ENCODE assay signal across 17 cellular contexts in genomic region chr17:50265212-50265611, GRCh38. TPM values are rescaled to one million over a fixed set of nuclear protein-coding genes. Genes with fewer than 3 reads are reported as not detected.
DNase-seq lines count a peak whose midpoint lies in the region; ATAC-seq, FAIRE-seq and TF ChIP-seq lines count a peak whose summit lies in the region.
"Had no signal": no experiment of that assay in that cellular context is flagged by ENCODE, and none has a peak within 500 bp of the region (broad histone marks: within the 10 kb centered on the region; RNA-seq: fewer than 3 reads in every experiment).

No MANE protein-coding gene starts in this region.

- H2BK120ac ChIP-seq in H1 (replicated peaks; ENCODE audit: low read depth, low read length) (no peak overlapping the region), mesendoderm (ENCODE audit: low read depth, low read length) (no peak overlapping the region)

- DNase-seq in AG10803 (ENCODE audit: low read depth), result no peak
- peak; percentile 79 for DNase-seq in MG63
- DNase-seq in H1 (ENCODE audit: low read depth in 1 of 2, low spot score in 2 of 2), result no peak
- peak in 3 of 5 donors; percentile 19 to 39 (median 38) for DNase-seq in ovary
- no peak for DNase-seq in mesendoderm
- no peak for DNase-seq in activated CD4-positive, alpha-beta T cell treated with anti-CD3 and anti-CD28 coated beads, Interleukin-2, amount 50 U/mL, for 1 hour
- no peak for DNase-seq in frontal cortex (ENCODE audit: low spot score in 2 of 2)
- DNase-seq: activated CD8-positive, alpha-beta T cell treated with anti-CD3 and anti-CD28 coated beads, Interleukin-2, amount 10 ng/mL, durations not matched to agents 7 days and 5 days; amygdala; small intestine had no signal

- H3K36me3 ChIP-seq in MG63, result no peaks in the 10 kb centered on the region
- H3K36me3 ChIP-seq in H1 (ENCODE audit: control insufficient read depth in 2 of 4, insufficient read depth in 4 of 4, low read length in 3 of 4), result no peaks in the 10 kb centered on the region
- H3K36me3 ChIP-seq in ovary, result no peaks in the 10 kb centered on the region
- no peaks in the 10 kb centered on the region for H3K36me3 ChIP-seq in mesendoderm (ENCODE audit: control insufficient read depth, insufficient read depth, low read length)
- H3K36me3 ChIP-seq: HAP-1, pancreas had no signal

- peaks cover 5% of the 10 kb centered on the region; the same call in 1 of the 2 replicates for H3K23me2 ChIP-seq in H1 (ENCODE audit: low read depth, low read length)

- H3K56ac ChIP-seq in H1 (replicated peaks; ENCODE audit: insufficient read length, low read depth, low read length) (no peak overlapping the region), mesendoderm (ENCODE audit: low read length) (no peak overlapping the region)

- no peak for TF ChIP-seq CTCF in AG10803 (conservative IDR thresholded peaks at IDR 0.05; ENCODE audit: low read length)
- no peak for TF ChIP-seq CTCF in H1 (IDR thresholded peaks at IDR 0.05; ENCODE audit: control extremely low read depth in 1 of 3, insufficient read depth in 1 of 3, low read depth in 1 of 3, low read length in 3 of 3)
- TF ChIP-seq CTCF in ovary (IDR thresholded peaks at IDR 0.05), result no peak

- CTCF ChIA-PET in H1 (lab: Charles Lee; ENCODE audit: partially characterized antibody), result interaction anchor here (0.8 to 41.5 kb wide), 7 partner anchors 9 to 96 kb away, joined by 3 to 1349 read pairs (median 7); partner anchors contain the start of genes COL1A1 and TMEM92

- TF ChIP-seq RAD21 in H1 (IDR thresholded peaks at IDR 0.05 in 1 of 2, conservative IDR thresholded peaks at IDR 0.05 in 1 of 2; ENCODE audit: low read depth in 2 of 2, low read length in 2 of 2), result no peak

- H4K91ac ChIP-seq in H1 (replicated peaks; ENCODE audit: insufficient read length, low read length), result peak overlapping the region; percentile 52

- H3K18ac ChIP-seq in H1 (ENCODE audit: extremely low read depth, low read length), result peak overlapping the region; percentile 88
- no peak overlapping the region for H3K18ac ChIP-seq in mesendoderm (ENCODE audit: low read length)

- peak overlapping the region; percentile 29; the same call in 1 of the 2 replicates for H2BK20ac ChIP-seq in H1 (ENCODE audit: low read length)

- WGBS in H1 (ENCODE audit: extremely low coverage in 1 of 2, insufficient coverage in 1 of 2, insufficient read length in 1 of 2, insufficient replicate concordance in 2 of 2, low coverage in 1 of 2, low lambda C conversion rate in 2 of 2, missing lambda C conversion rate in 1 of 2), 2 experiments, result 85% methylated on average over 2 of the region's 2 CpGs; no CpG with 5 or more reads in 1 of the 2 experiments
- WGBS in ovary, 3 donors, result 90 to 100% (median 92%) methylated on average over 2 of the region's 2 CpGs
- WGBS in mesendoderm (ENCODE audit: extremely low coverage, insufficient coverage, low lambda C conversion rate), result no CpG with 5 or more reads among the region's 2 CpGs

- H4K8ac ChIP-seq in H1 (ENCODE audit: extremely low read depth, insufficient read depth, low read length) (peak overlapping the region; percentile 63; the same call in 1 of the 2 replicates), mesendoderm (ENCODE audit: low read depth, low read length) (no peak overlapping the region)

- TF ChIP-seq POLR2A in H1 (IDR thresholded peaks at IDR 0.05; ENCODE audit: control extremely low read depth in 1 of 2, low read depth in 2 of 2, low read length in 2 of 2) (no peak), ovary (IDR thresholded peaks at IDR 0.05) (no peak)

- peak overlapping the region; percentile 75; the same call in 1 of the 2 replicates for H2AK5ac ChIP-seq in H1 (ENCODE audit: low read depth, low read length)
- H2AK5ac ChIP-seq in mesendoderm (ENCODE audit: low read length), result no peak overlapping the region

- ATAC-seq in HG03280 (IDR thresholded peaks at IDR 0.05; ENCODE audit: unreplicated experiment), result no peak
- ATAC-seq: activated CD8-positive, alpha-beta T cell treated with anti-CD3 and anti-CD28 coated beads, Interleukin-2, amount 10 ng/mL, durations not matched to agents 7 days and 5 days; GM12878; stimulated activated memory B cell treated with anti-CD40 and anti-IgM and Interleukin-4, amounts not matched to agents 10 μg/mL and 1 μg/mL and 100 μg/mL, for 72 hours had no signal

- no peak overlapping the region for H2AFZ ChIP-seq in H1 (ENCODE audit: low read length)

- H3K4me3 ChIP-seq in AG10803 (ENCODE audit: low read length) (peak overlapping the region; percentile 49; the same call in 1 of the 2 replicates), MG63 (no peak overlapping the region), H1 (ENCODE audit: extremely low read depth in 1 of 4, insufficient read depth in 2 of 4, low read depth in 3 of 4, low read length in 4 of 4) (no peak overlapping the region), ovary (no peak overlapping the region), mesendoderm (ENCODE audit: low read length) (no peak overlapping the region)
- H3K4me3 ChIP-seq: GM12878, HAP-1, pancreas had no signal

- H3K23ac ChIP-seq in H1 (ENCODE audit: insufficient read length), result no peak overlapping the region
- no peak overlapping the region for H3K23ac ChIP-seq in mesendoderm (ENCODE audit: low read length)

- H3K4me1 ChIP-seq in H1 (replicated peaks in 1 of 4; ENCODE audit: control insufficient read depth in 3 of 4, insufficient read depth in 4 of 4, low read length in 3 of 4), result peaks cover 0 to 24% (median 16%) of the 10 kb centered on the region in 4 experiments; a peak in 6 of 7 replicates
- H3K4me1 ChIP-seq in ovary (ENCODE audit: insufficient read depth), result peaks cover 48% of the 10 kb centered on the region
- H3K4me1 ChIP-seq in mesendoderm (ENCODE audit: control insufficient read depth, low read depth, low read length), result no peaks in the 10 kb centered on the region
- H3K4me1 ChIP-seq: HAP-1, pancreas had no signal

- peak overlapping the region in 1 of 2 experiments; percentile 67; a peak in 1 of 4 replicates for H3K4me2 ChIP-seq in H1 (ENCODE audit: insufficient read depth in 1 of 2, low read depth in 2 of 2, low read length in 2 of 2)
- no peak overlapping the region for H3K4me2 ChIP-seq in mesendoderm (ENCODE audit: low read length)

- no peak overlapping the region for H3K9ac ChIP-seq in H1 (replicated peaks in 1 of 4; ENCODE audit: extremely low read depth in 1 of 4, low read depth in 3 of 4, low read length in 3 of 4)
- H3K9ac ChIP-seq in mesendoderm (ENCODE audit: low read length), result no peak overlapping the region

- H3K79me2 ChIP-seq in H1 (ENCODE audit: control insufficient read depth in 1 of 2, insufficient read depth in 2 of 2, low read length in 2 of 2) (no peaks in the 10 kb centered on the region), mesendoderm (ENCODE audit: control insufficient read depth, insufficient read depth, low read length) (no peaks in the 10 kb centered on the region)

- H3K4ac ChIP-seq in H1 (replicated peaks; ENCODE audit: insufficient read length, low read depth, low read length) (no peak overlapping the region), mesendoderm (ENCODE audit: low read depth, low read length) (no peak overlapping the region)

- no peak overlapping the region for H2BK12ac ChIP-seq in H1 (ENCODE audit: low read depth, low read length)

- H3K79me1 ChIP-seq in H1 (ENCODE audit: low read depth, low read length) (0 out of 2 replicates have a peak, but pooled peaks cover 3% of the 10 kb centered on the region), mesendoderm (ENCODE audit: low read length) (no peaks in the 10 kb centered on the region)

- 0 out of 2 replicates have a peak overlapping the region, but pooled peaks have one; percentile 56 for H2BK5ac ChIP-seq in H1 (ENCODE audit: low read depth, low read length)
- H2BK5ac ChIP-seq in mesendoderm (ENCODE audit: low read length), result no peak overlapping the region

- no peaks in the 10 kb centered on the region for H3K27me3 ChIP-seq in MG63
- no peaks in the 10 kb centered on the region; a peak in 3 of 7 replicates for H3K27me3 ChIP-seq in H1 (replicated peaks in 1 of 4; ENCODE audit: control insufficient read depth in 3 of 4, extremely low read depth in 1 of 4, insufficient read depth in 3 of 4, low read length in 3 of 4)
- no peaks in the 10 kb centered on the region for H3K27me3 ChIP-seq in ovary
- no peaks in the 10 kb centered on the region for H3K27me3 ChIP-seq in mesendoderm (ENCODE audit: insufficient read depth, low read length, poor library complexity)
- H3K27me3 ChIP-seq: pancreas had no signal

- H3K9me3 ChIP-seq in MG63, result no peaks in the 10 kb centered on the region
- no peaks in the 10 kb centered on the region for H3K9me3 ChIP-seq in H1 (ENCODE audit: insufficient read depth in 2 of 2, low read depth in 1 of 2, low read length in 1 of 2)
- H3K9me3 ChIP-seq in ovary, result no peaks in the 10 kb centered on the region
- H3K9me3 ChIP-seq: HAP-1, pancreas had no signal

- TF ChIP-seq EP300 in H1 (IDR thresholded peaks at IDR 0.05; ENCODE audit: borderline replicate concordance in 1 of 2, low read depth in 2 of 2, low read length in 2 of 2) (no peak), ovary (IDR thresholded peaks at IDR 0.05) (no peak)

- H2BK15ac ChIP-seq in H1 (ENCODE audit: low read length) (peak overlapping the region; percentile 98), mesendoderm (replicated peaks; ENCODE audit: low read depth) (no peak overlapping the region)

- intact Hi-C loops in ovary (cut with DNase I), result no loop called here

- H4K5ac ChIP-seq in H1 (ENCODE audit: insufficient read length, low read depth, low read length) (no peak overlapping the region), mesendoderm (ENCODE audit: low read length) (no peak overlapping the region)

- FAIRE-seq in H1 (lab: Jason Lieb, UNC), result no peak
- FAIRE-seq in frontal cortex (lab: Jason Lieb, UNC), result no peak
- FAIRE-seq: colon, GM12878, pancreas, small intestine had no signal

- no peaks in the 10 kb centered on the region for H4K20me1 ChIP-seq in H1 (replicated peaks in 1 of 2; ENCODE audit: control insufficient read depth in 1 of 2, insufficient read depth in 2 of 2, low read length in 2 of 2)

- H3K27ac ChIP-seq in H1 (ENCODE audit: low read depth, low read length) (no peak overlapping the region), ovary (peak overlapping the region; percentile 76 to 77), mesendoderm (ENCODE audit: low read depth, low read length) (no peak overlapping the region)
- H3K27ac ChIP-seq: pancreas had no signal

- POLR2A ChIA-PET in H1 (lab: Charles Lee; ENCODE audit: partially characterized antibody), result interaction anchor here (0.8 to 1.5 kb wide), 8 partner anchors 12 to 114 kb away, joined by 3 to 4 read pairs (median 3); no protein-coding TSS in a partner anchor

- no peak overlapping the region for H3K14ac ChIP-seq in H1 (ENCODE audit: insufficient read length)

RNA-seq across cellular contexts. Expression of gene TMEM92, which starts 9.1 kb away (rescaled TPM):
- not detected in 2 replicates for total RNA-seq in MG63 (2014; rRNA removed; shearing (Covaris generic); ENCODE audit: low replicate concordance)
- 11.9 and 12.2 TPM in 2 replicates for total RNA-seq in H1 (2021; fragmentation: NEBNext Ultra II Directional; extraction: Animal tissue kit (Norgen Biotek cat#: 25700))
- 24.8 and 39.2 TPM in 2 replicates for polyA plus RNA-seq in H1 (2011; rRNA removed)
- 14.9 TPM for polyA plus RNA-seq in H1 (2011; cell fraction: cytosol; rRNA removed)
- polyA plus RNA-seq in H1 (2011; cell fraction: nucleus; rRNA removed), result 13.5 TPM
- 12.3 to 17.0 TPM (median 15.6 TPM) in 4 replicates for polyA plus RNA-seq in H1 (2012, experiment 1 of 2)
- polyA plus RNA-seq in H1 (2012, experiment 2 of 2), result 17.9 TPM
- 23.2 TPM for polyA plus RNA-seq in H1 (2013, experiment 1 of 2)
- polyA plus RNA-seq in H1 (2013, experiment 2 of 2), result 31.1 TPM
- polyA minus RNA-seq in H1 (2011; rRNA and poly(A)+ RNA removed), result 6.3 and 10.4 TPM in 2 replicates
- 15.3 TPM for polyA minus RNA-seq in H1 (2011; cell fraction: cytosol; rRNA and poly(A)+ RNA removed)
- polyA minus RNA-seq in H1 (2011; cell fraction: nucleus; rRNA and poly(A)+ RNA removed), result 12.1 TPM
- total RNA-seq in ovary, result 1 to 10 TPM in 6 of 7 donors, under 1 TPM in 1; 0.34 to 3.5 (median 1.6) TPM
- 1 to 10 TPM in 1 of 2 donors, under 1 TPM in 1; 0.32 to 2.5 TPM for polyA plus RNA-seq in ovary
- 11.5 TPM for polyA plus RNA-seq in mesendoderm (2013, experiment 1 of 2)
- 10.9 TPM for polyA plus RNA-seq in mesendoderm (2013, experiment 2 of 2)
- total RNA-seq in frontal cortex, result not detected
- total RNA-seq: activated CD8-positive, alpha-beta T cell treated with anti-CD3 and anti-CD28 coated beads, Interleukin-2, amount 10 ng/mL, durations not matched to agents 7 days and 5 days; mononuclear cell had no signal

Comparison
In these comparisons a context has a peak if more than half of its experiments do, and no peak if none do; other contexts are left out.
1. DNase-seq: peak in MG63 (single experiment) and ovary (3 of 5); none in AG10803 (single experiment), H1 (0 of 2), mesendoderm (single experiment), activated CD4-positive, alpha-beta T cell treated with anti-CD3 and anti-CD28 coated beads, Interleukin-2, amount 50 U/mL, for 1 hour (single experiment) and frontal cortex (0 of 2).
2. H3K27ac ChIP-seq: peak in ovary (2 of 2); none in H1 (single experiment) and mesendoderm (single experiment).